16 cellular contexts compared by ENCODE assay signal in genomic region chr1:219492676-219493075, GRCh38.
DNase-seq lines count a peak whose midpoint lies in the region; ATAC-seq and TF ChIP-seq lines count a peak whose summit lies in the region.
"Had no signal": no experiment of that assay in that cellular context is flagged by ENCODE, and none has a peak within 500 bp of the region (broad histone marks: within the 10 kb centered on the region; RNA-seq: fewer than 3 reads in every experiment).

No MANE protein-coding gene starts in this region.

- H3K9me3 Mint-ChIP-seq in activated CD4-positive, alpha-beta T cell treated with anti-CD3 and anti-CD28 coated beads, Interleukin-2, amount 10 ng/mL, durations not matched to agents 24 days and 14 days = peaks cover 1% of the 10 kb centered on the region

- H3K79me2 ChIP-seq in osteoblast (ENCODE audit: insufficient read depth, low read length) = no peaks in the 10 kb centered on the region

- TF ChIP-seq CTCF in AG09319 (IDR thresholded peaks at IDR 0.05; ENCODE audit: low read depth, low read length) = no peak
- TF ChIP-seq CTCF in osteoblast (IDR thresholded peaks at IDR 0.05; ENCODE audit: extremely low read depth, low read depth, low read length) = no peak
- TF ChIP-seq CTCF in BE2C (IDR thresholded peaks at IDR 0.05; ENCODE audit: low read depth, low read length) = no peak

- no peaks in the 10 kb centered on the region for H3K36me3 ChIP-seq in adipocyte (ENCODE audit: control insufficient read depth, insufficient read depth, low read length, severe bottlenecking)
- H3K36me3 ChIP-seq in osteoblast (ENCODE audit: insufficient read depth, low read length) = no peaks in the 10 kb centered on the region
- H3K36me3 ChIP-seq in BE2C = no peaks in the 10 kb centered on the region

- H4K20me1 ChIP-seq in osteoblast (ENCODE audit: insufficient read depth, low read length) = no peaks in the 10 kb centered on the region

- H3K27ac ChIP-seq in osteoblast (ENCODE audit: low read depth, low read length) = no peak overlapping the region
- H3K27ac ChIP-seq: 22Rv1, HL-60 had no signal

- H3K9ac ChIP-seq in adipocyte (ENCODE audit: low read length) = no peak overlapping the region

- no peaks in the 10 kb centered on the region for H3K4me1 Mint-ChIP-seq in activated CD4-positive, alpha-beta T cell treated with anti-CD3 and anti-CD28 coated beads, Interleukin-2, amount 10 ng/mL, durations not matched to agents 24 days and 14 days

- H3K27me3 Mint-ChIP-seq in activated CD4-positive, alpha-beta T cell treated with anti-CD3 and anti-CD28 coated beads, Interleukin-2, amount 10 ng/mL, durations not matched to agents 24 days and 14 days = no peaks in the 10 kb centered on the region
- H3K27me3 Mint-ChIP-seq: CD4-positive, alpha-beta T cell had no signal

- H3K4me1 ChIP-seq in adipocyte (ENCODE audit: control insufficient read depth, insufficient read depth, low read length) (peaks cover 9% of the 10 kb centered on the region), osteoblast (ENCODE audit: insufficient read depth, low read length) (no peaks in the 10 kb centered on the region), BE2C (no peaks in the 10 kb centered on the region)

- no peak overlapping the region for H3K4me2 ChIP-seq in osteoblast (ENCODE audit: insufficient read depth, low read length)

- no peaks in the 10 kb centered on the region for H3K36me3 Mint-ChIP-seq in activated CD4-positive, alpha-beta T cell treated with anti-CD3 and anti-CD28 coated beads, Interleukin-2, amount 10 ng/mL, durations not matched to agents 24 days and 14 days (ENCODE audit: low read depth)

- intact Hi-C loops in activated CD4-positive, alpha-beta T cell treated with anti-CD3 and anti-CD28 coated beads, Interleukin-2, amount 10 ng/mL, durations not matched to agents 24 days and 14 days (cut with micrococcal nuclease) = no loop called here

- DNase-seq in AG09319 (ENCODE audit: extremely low read depth, low read depth) = peak; percentile 7
- DNase-seq in adipocyte (ENCODE audit: low read depth) = peak; percentile 13
- peak; percentile 66 for DNase-seq in fibroblast of peridontal ligament (ENCODE audit: extremely low read depth)
- DNase-seq in osteoblast (ENCODE audit: insufficient read length, low spot score, missing footprints) = no peak
- no peak for DNase-seq in BE2C
- no peak for DNase-seq in activated CD4-positive, alpha-beta T cell treated with anti-CD3 and anti-CD28 coated beads, Interleukin-2, amount 10 ng/mL, durations not matched to agents 24 days and 14 days
- DNase-seq in NCI-H2196 (lab: John Stamatoyannopoulos, UW; ENCODE audit: unreplicated experiment) = no peak
- DNase-seq: AML-193; C1 segment of cervical spinal cord; CD4-positive, alpha-beta T cell; DMS79; EL; HCEC 1CT had no signal

- ATAC-seq in HG03565 (IDR thresholded peaks at IDR 0.05; ENCODE audit: unreplicated experiment) = no peak

- H3K4me3 Mint-ChIP-seq in activated CD4-positive, alpha-beta T cell treated with anti-CD3 and anti-CD28 coated beads, Interleukin-2, amount 10 ng/mL, durations not matched to agents 24 days and 14 days = no peak overlapping the region
- H3K4me3 Mint-ChIP-seq: CD4-positive, alpha-beta T cell had no signal

- H3K27me3 ChIP-seq in adipocyte (replicated peaks; ENCODE audit: control insufficient read depth, insufficient read depth, low read length) (no peaks in the 10 kb centered on the region), osteoblast (ENCODE audit: insufficient read depth, low read length) (no peaks in the 10 kb centered on the region), BE2C (no peaks in the 10 kb centered on the region)

- no peak overlapping the region for H3K27ac Mint-ChIP-seq in activated CD4-positive, alpha-beta T cell treated with anti-CD3 and anti-CD28 coated beads, Interleukin-2, amount 10 ng/mL, durations not matched to agents 24 days and 14 days
- H3K27ac Mint-ChIP-seq: CD4-positive, alpha-beta T cell had no signal

- peak overlapping the region; percentile 15 for H2AFZ ChIP-seq in osteoblast (ENCODE audit: low read length)

- H3K4me3 ChIP-seq in adipocyte (ENCODE audit: low read length) (no peak overlapping the region), osteoblast (ENCODE audit: insufficient read depth, low read length) (no peak overlapping the region), BE2C (ENCODE audit: low read depth, low read length) (no peak overlapping the region)

- no peaks in the 10 kb centered on the region for H3K9me3 ChIP-seq in adipocyte (ENCODE audit: control insufficient read depth, low read length)
- no peaks in the 10 kb centered on the region for H3K9me3 ChIP-seq in osteoblast (ENCODE audit: low read depth, low read length)
- H3K9me3 ChIP-seq in BE2C = no peaks in the 10 kb centered on the region

Comparison
In these comparisons a context has a peak if more than half of its experiments do, and no peak if none do; other contexts are left out.
1. DNase-seq: peak in AG09319 (single experiment), adipocyte (single experiment) and fibroblast of peridontal ligament (single experiment); none in osteoblast (single experiment), BE2C (single experiment), activated CD4-positive, alpha-beta T cell treated with anti-CD3 and anti-CD28 coated beads, Interleukin-2, amount 10 ng/mL, durations not matched to agents 24 days and 14 days (single experiment) and NCI-H2196 (single experiment).